In the genomic region with DNA sequence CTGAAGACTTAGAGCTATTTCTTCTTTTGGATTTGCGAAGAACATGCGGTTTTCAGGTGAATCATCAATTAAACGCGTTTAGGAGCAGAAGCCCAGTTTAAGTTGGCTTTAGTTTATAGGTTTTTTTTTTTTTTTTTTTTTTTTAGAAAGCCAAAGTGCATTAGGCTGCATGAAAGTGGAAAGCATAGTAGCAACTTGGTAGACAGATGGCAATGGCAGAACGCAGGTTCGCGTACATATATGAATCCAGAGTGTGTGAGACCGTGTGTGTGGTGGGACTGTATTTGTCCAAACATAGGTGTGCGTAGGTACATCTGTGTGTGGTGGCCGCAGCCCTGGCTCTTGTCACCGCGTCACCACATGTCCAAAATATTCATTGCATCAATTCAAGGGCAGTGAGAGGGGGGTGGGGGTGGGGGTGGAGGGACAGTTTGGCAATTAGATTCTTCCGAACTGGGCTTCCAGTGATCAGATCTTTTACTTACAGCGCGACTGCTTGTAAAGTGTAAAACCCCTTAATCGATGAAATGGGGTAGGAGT, we compare ENCODE assay signal across 8 cellular contexts. TPM values are rescaled to one million over a fixed set of nuclear protein-coding genes. Genes with fewer than 3 reads are reported as not detected.
DNase-seq lines count a peak whose midpoint lies in the region; ATAC-seq and TF ChIP-seq lines count a peak whose summit lies in the region.

No MANE protein-coding gene starts in this region.

- ATAC-seq in HG03196 (IDR thresholded peaks at IDR 0.05; ENCODE audit: unreplicated experiment) (no peak), GM18867 (IDR thresholded peaks at IDR 0.05; ENCODE audit: unreplicated experiment) (no peak)

- TF ChIP-seq CTCF in AG10803 (conservative IDR thresholded peaks at IDR 0.05; ENCODE audit: low read length): peak; percentile 4; the same call in 1 of the 2 replicates
- peak; percentile 19; the same call in 1 of the 2 replicates for TF ChIP-seq CTCF in OCI-LY3 (IDR thresholded peaks at IDR 0.05; ENCODE audit: low read depth, low read length)
- no peak for TF ChIP-seq CTCF in adrenal gland (IDR thresholded peaks at IDR 0.05)
- peak; percentile 11 for TF ChIP-seq CTCF in hepatocyte (IDR thresholded peaks at IDR 0.05; ENCODE audit: poor library complexity)

- H3K27ac ChIP-seq in OCI-LY3 (ENCODE audit: low read length): peak overlapping the region; percentile 92
- H3K27ac ChIP-seq in adrenal gland: peak overlapping the region; percentile 94 to 98 (median 96)
- H3K27ac ChIP-seq in hepatocyte: peak overlapping the region; percentile 96
- peak overlapping the region; percentile 93 for H3K27ac ChIP-seq in rectal smooth muscle tissue (ENCODE audit: low read depth, low read length)

- H3K4me3 ChIP-seq in AG10803 (ENCODE audit: low read length): peak overlapping the region; percentile 69
- H3K4me3 ChIP-seq in OCI-LY3 (ENCODE audit: low read length): peak overlapping the region; percentile 94
- H3K4me3 ChIP-seq in adrenal gland: peak overlapping the region; percentile 67 to 98 (median 92)
- peak overlapping the region; percentile 60 for H3K4me3 ChIP-seq in hepatocyte
- H3K4me3 ChIP-seq in rectal smooth muscle tissue (ENCODE audit: low read length): peak overlapping the region; percentile 74

- H4K20me1 ChIP-seq in OCI-LY3 (ENCODE audit: insufficient read depth, low read length) (peaks cover 12% of the 10 kb centered on the region; the same call in 1 of the 2 replicates), hepatocyte (ENCODE audit: insufficient read depth, poor library complexity, severe bottlenecking) (peaks cover 14% of the 10 kb centered on the region)

- H3K4me2 ChIP-seq in OCI-LY3 (ENCODE audit: low read length) (peak overlapping the region; percentile 67), hepatocyte (peak overlapping the region; percentile 96)

- H3K4me1 ChIP-seq in OCI-LY3 (ENCODE audit: low read length): peaks cover 8% of the 10 kb centered on the region
- H3K4me1 ChIP-seq in adrenal gland (replicated peaks in 1 of 2): peaks cover 6 to 12% of the 10 kb centered on the region in 2 donors
- H3K4me1 ChIP-seq in hepatocyte (ENCODE audit: insufficient read depth): peaks cover 4% of the 10 kb centered on the region
- H3K4me1 ChIP-seq in rectal smooth muscle tissue (ENCODE audit: control insufficient read depth, insufficient read depth, low read length): peaks cover 3% of the 10 kb centered on the region

- intact Hi-C loops in adrenal gland (cut with DNase I): loop anchor here (5.0 kb wide), 3 partner anchors 47 to 358 kb away; no protein-coding TSS in a partner anchor

- TF ChIP-seq POLR2A in GM15510 (IDR thresholded peaks at IDR 0.05; ENCODE audit: borderline replicate concordance, extremely low read depth, insufficient read length) (peak; percentile 35), adrenal gland (IDR thresholded peaks at IDR 0.05) (no peak)

- 0 to 1% (median 0%) methylated on average over 13 to 16 of the region's 16 CpGs for WGBS in adrenal gland, 4 donors
- 3% methylated on average over 16 of the region's 16 CpGs for WGBS in hepatocyte (ENCODE audit: low lambda C conversion rate, missing lambda C conversion rate)

- H3K79me2 ChIP-seq in OCI-LY3 (ENCODE audit: low read length): peaks cover 50% of the 10 kb centered on the region
- peaks cover 34% of the 10 kb centered on the region for H3K79me2 ChIP-seq in hepatocyte

- no peak for DNase-seq in AG10803 (ENCODE audit: low read depth)
- peak; percentile 46 to 82 (median 56) for DNase-seq in adrenal gland
- peak; percentile 51 for DNase-seq in hepatocyte (ENCODE audit: low spot score)

- peak overlapping the region; percentile 97 for H3K9ac ChIP-seq in OCI-LY3 (ENCODE audit: low read length)
- peak overlapping the region; percentile 77 for H3K9ac ChIP-seq in rectal smooth muscle tissue (ENCODE audit: low read length)

- no peaks in the 10 kb centered on the region for H3K27me3 ChIP-seq in OCI-LY3 (ENCODE audit: low read depth, low read length)
- H3K27me3 ChIP-seq in adrenal gland: no peaks in the 10 kb centered on the region
- no peaks in the 10 kb centered on the region for H3K27me3 ChIP-seq in hepatocyte
- H3K27me3 ChIP-seq in rectal smooth muscle tissue (ENCODE audit: control insufficient read depth, insufficient read depth, low read length): no peaks in the 10 kb centered on the region

- H3K9me3 ChIP-seq in OCI-LY3 (ENCODE audit: insufficient read depth, low read length) (no peaks in the 10 kb centered on the region), adrenal gland (replicated peaks in 1 of 3) (no peaks in the 10 kb centered on the region), hepatocyte (ENCODE audit: low read depth) (no peaks in the 10 kb centered on the region)

- no peaks in the 10 kb centered on the region for H3K9me2 ChIP-seq in hepatocyte (replicated peaks; ENCODE audit: insufficient read depth)

- H3K36me3 ChIP-seq in OCI-LY3 (replicated peaks; ENCODE audit: low read depth, low read length): no peaks in the 10 kb centered on the region
- no peaks in the 10 kb centered on the region for H3K36me3 ChIP-seq in adrenal gland (replicated peaks in 1 of 2)
- no peaks in the 10 kb centered on the region for H3K36me3 ChIP-seq in hepatocyte (replicated peaks; ENCODE audit: insufficient read depth, low read depth)
- no peaks in the 10 kb centered on the region for H3K36me3 ChIP-seq in rectal smooth muscle tissue (ENCODE audit: control insufficient read depth, insufficient read depth, low read length)

- H2AFZ ChIP-seq in OCI-LY3 (ENCODE audit: low read depth, low read length) (peak overlapping the region; percentile 86), hepatocyte (peak overlapping the region; percentile 43)

RNA-seq across cellular contexts. Expression of gene JADE1, which starts 0.9 kb away (rescaled TPM):
- total RNA-seq in adrenal gland: 10 to 100 TPM; 25.9 to 66.7 (median 40.2) TPM
- 10 to 100 TPM; 18.4 to 31.1 (median 30.8) TPM for polyA plus RNA-seq in adrenal gland
- total RNA-seq in hepatocyte: 26.8 and 27.7 TPM in 2 replicates
- 20.0 and 21.0 TPM in 2 replicates for polyA plus RNA-seq in hepatocyte

Comparison
In these comparisons a context has a peak if more than half of its experiments do, and no peak if none do; other contexts are left out.
1. CTCF ChIP-seq: peak in AG10803 (single experiment), OCI-LY3 (single experiment) and hepatocyte (single experiment); none in adrenal gland (0 of 6).
2. Peak in every context shown above with its lines, with median percentiles within 50 percentile points of each other: H3K4me3 ChIP-seq and H3K27ac ChIP-seq.